27 cellular contexts compared by ENCODE assay signal in the genomic region with DNA sequence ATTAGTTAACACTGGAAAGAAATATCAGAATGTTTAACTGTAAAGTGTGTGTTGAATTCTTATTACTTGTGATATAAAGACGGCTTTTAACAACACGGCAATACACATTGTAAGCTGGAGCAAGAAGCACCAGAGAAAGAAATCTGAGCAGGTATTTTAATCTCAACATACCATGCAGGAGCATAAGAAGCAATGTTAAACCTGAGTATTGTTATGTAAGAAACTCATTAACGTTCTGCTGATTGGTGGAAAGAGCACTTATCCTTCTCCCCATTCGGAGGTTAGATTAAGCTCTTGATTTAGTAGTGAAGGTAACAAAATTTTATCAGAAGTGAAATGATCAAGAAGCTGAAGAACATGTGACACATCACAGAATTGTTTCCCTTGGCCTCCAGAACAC.
"Had no signal": no experiment of that assay in that cellular context is flagged by ENCODE, and none has a peak within 500 bp of the region (broad histone marks: within the 10 kb centered on the region; RNA-seq: fewer than 3 reads in every experiment).

No MANE protein-coding gene starts in this region.

- H3K9me3 ChIP-seq: ascending aorta, breast epithelium, colonic mucosa, esophagus squamous epithelium, gastroesophageal sphincter had no signal

- H3K4me3 ChIP-seq: ascending aorta, breast epithelium, cardiac muscle cell, colonic mucosa, esophagus squamous epithelium, gastroesophageal sphincter had no signal

- DNase-seq: activated CD4-positive, alpha-beta memory T cell treated with anti-CD3 and anti-CD28 coated beads, Interleukin-2, amount 10 ng/mL, durations not matched to agents 7 days and 5 days; activated CD4-positive, alpha-beta T cell treated with anti-CD3 and anti-CD28 coated beads for 1 hour; activated CD4-positive, alpha-beta T cell treated with anti-CD3 and anti-CD28 coated beads for 4 hours; activated CD4-positive, alpha-beta T cell treated with anti-CD3 and anti-CD28 coated beads, Interleukin-2, amount 10 ng/mL, durations not matched to agents 7 days and 5 days; activated CD4-positive, alpha-beta T cell treated with anti-CD3 and anti-CD28 coated beads, Interleukin-2, amount 50 U/mL, for 4 hours; activated CD8-positive, alpha-beta memory T cell treated with anti-CD3 and anti-CD28 coated beads, Interleukin-2, amount 50 U/mL, for 48 hours; activated gamma-delta T cell; activated naive CD4-positive, alpha-beta T cell; activated naive CD4-positive, alpha-beta T cell treated with anti-CD3 and anti-CD28 coated beads, Interleukin-2, amount 10 ng/mL, durations not matched to agents 7 days and 5 days; activated naive CD8-positive, alpha-beta T cell treated with anti-CD3 and anti-CD28 coated beads, Interleukin-2, amount 10 ng/mL, durations not matched to agents 7 days and 5 days; activated T-cell treated with anti-CD3 and anti-CD28 coated beads for 4 hours; activated T-cell treated with anti-CD3 and anti-CD28 coated beads, Interleukin-2, amount 50 U/mL, for 24 hours; activated T-cell treated with anti-CD3 and anti-CD28 coated beads, Interleukin-2, amount 50 U/mL, for 72 hours; central memory CD4-positive, alpha-beta T cell; cerebellar nuclear complex; colonic mucosa; effector CD8-positive, alpha-beta T cell; esophagus squamous epithelium; foreskin melanocyte; T-helper 2 cell had no signal

- FAIRE-seq: endometrium, endothelial cell of umbilical vein had no signal

- H3K27me3 ChIP-seq: ascending aorta, breast epithelium, cardiac muscle cell, colonic mucosa, esophagus squamous epithelium, gastroesophageal sphincter had no signal

- H3K27ac ChIP-seq: ascending aorta, breast epithelium, cardiac muscle cell, colonic mucosa, epithelial cell of prostate, esophagus squamous epithelium, gastroesophageal sphincter had no signal

- H3K36me3 ChIP-seq: breast epithelium, colonic mucosa had no signal

- H3K4me1 ChIP-seq: ascending aorta, colonic mucosa, esophagus squamous epithelium, gastroesophageal sphincter had no signal
